In the genomic region with DNA sequence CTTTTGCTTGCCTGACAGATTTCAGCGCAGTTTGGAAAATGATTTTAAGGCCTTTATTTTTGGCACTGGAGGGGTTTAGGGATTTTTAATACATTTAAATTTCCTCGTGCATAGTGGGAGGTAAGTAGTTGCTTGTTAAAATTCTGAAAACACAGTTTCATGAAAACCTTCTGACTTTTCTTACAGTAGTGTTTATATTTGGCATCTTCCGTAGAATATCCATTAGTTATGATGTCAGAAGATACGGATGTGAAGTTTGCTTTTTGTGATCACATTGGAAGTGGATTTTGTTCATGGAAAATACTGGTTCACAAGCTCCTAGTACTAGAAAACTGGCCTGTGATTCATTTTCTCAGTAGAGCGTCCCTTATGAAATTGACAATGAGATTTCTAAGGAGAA, we compare ENCODE assay signal across 9 cellular contexts. TPM values are rescaled to one million over a fixed set of nuclear protein-coding genes. Genes with fewer than 3 reads are reported as not detected.
DNase-seq lines count a peak whose midpoint lies in the region; ATAC-seq and TF ChIP-seq lines count a peak whose summit lies in the region.
"Had no signal": no experiment of that assay in that cellular context is flagged by ENCODE, and none has a peak within 500 bp of the region (broad histone marks: within the 10 kb centered on the region; RNA-seq: fewer than 3 reads in every experiment).

No MANE protein-coding gene starts in this region.

- ATAC-seq in HG02885 (IDR thresholded peaks at IDR 0.05; ENCODE audit: poor library complexity, unreplicated experiment), result no peak
- no peak for ATAC-seq in HG03045 (IDR thresholded peaks at IDR 0.05; ENCODE audit: unreplicated experiment)

- 89 to 98% methylated on average over 5 of the region's 5 CpGs for WGBS in ectodermal cell, 2 experiments

- H3K4me1 ChIP-seq in ectodermal cell (ENCODE audit: control insufficient read depth, insufficient read depth, low read length) (no peaks in the 10 kb centered on the region), neuron (ENCODE audit: insufficient read depth, low read length) (peaks cover 16% of the 10 kb centered on the region)

- H3K27me3 ChIP-seq in ectodermal cell (ENCODE audit: control insufficient read depth, insufficient read depth, low read length, poor library complexity, severe bottlenecking) (peaks cover 5% of the 10 kb centered on the region), neuron (ENCODE audit: insufficient read depth, low read length) (no peaks in the 10 kb centered on the region)

- no peak for TF ChIP-seq CTCF in C4-2B (conservative IDR thresholded peaks at IDR 0.05)

- no peak overlapping the region for H2AFZ ChIP-seq in neuron (ENCODE audit: low read depth, low read length)

- H3K4me3 ChIP-seq in ectodermal cell (ENCODE audit: insufficient read depth, low read depth, low read length) (peak overlapping the region; percentile 66), neuron (ENCODE audit: low read length) (peak overlapping the region; percentile 58)

- H3K36me3 ChIP-seq in ectodermal cell (ENCODE audit: control insufficient read depth, insufficient read depth, low read length) (no peaks in the 10 kb centered on the region), neuron (ENCODE audit: insufficient read depth, low read length) (no peaks in the 10 kb centered on the region)

- peak; percentile 52 for DNase-seq in NAMALWA (ENCODE audit: low spot score)
- DNase-seq in NK-92 (lab: John Stamatoyannopoulos, UW; ENCODE audit: unreplicated experiment), result no peak
- no peak for DNase-seq in ecto neural progenitor cell (ENCODE audit: low spot score)
- DNase-seq: NCI-H1417 treated with DMSO at 0.1 percent for 48 hours had no signal

- peak overlapping the region; percentile 69; the same call in 1 of the 2 replicates for H3K27ac ChIP-seq in C4-2B
- no peak overlapping the region for H3K27ac ChIP-seq in ectodermal cell (ENCODE audit: insufficient read depth, low read depth, low read length, poor library complexity, severe bottlenecking)

- H3K9me3 ChIP-seq in ectodermal cell (ENCODE audit: control insufficient read depth, low read length) (no peaks in the 10 kb centered on the region), neuron (ENCODE audit: low read length) (no peaks in the 10 kb centered on the region)

RNA-seq across cellular contexts. Expression of gene RABGAP1L, which starts 1.3 kb away (rescaled TPM):
- polyA plus RNA-seq in ectodermal cell (2013, experiment 1 of 4), result 16.4 TPM
- 17.6 TPM for polyA plus RNA-seq in ectodermal cell (2013, experiment 2 of 4)
- 12.4 TPM for polyA plus RNA-seq in ectodermal cell (2013, experiment 3 of 4)
- polyA plus RNA-seq in ectodermal cell (2013, experiment 4 of 4), result 13.2 TPM
